1 cellular context compared by ENCODE assay signal in the genomic region with DNA sequence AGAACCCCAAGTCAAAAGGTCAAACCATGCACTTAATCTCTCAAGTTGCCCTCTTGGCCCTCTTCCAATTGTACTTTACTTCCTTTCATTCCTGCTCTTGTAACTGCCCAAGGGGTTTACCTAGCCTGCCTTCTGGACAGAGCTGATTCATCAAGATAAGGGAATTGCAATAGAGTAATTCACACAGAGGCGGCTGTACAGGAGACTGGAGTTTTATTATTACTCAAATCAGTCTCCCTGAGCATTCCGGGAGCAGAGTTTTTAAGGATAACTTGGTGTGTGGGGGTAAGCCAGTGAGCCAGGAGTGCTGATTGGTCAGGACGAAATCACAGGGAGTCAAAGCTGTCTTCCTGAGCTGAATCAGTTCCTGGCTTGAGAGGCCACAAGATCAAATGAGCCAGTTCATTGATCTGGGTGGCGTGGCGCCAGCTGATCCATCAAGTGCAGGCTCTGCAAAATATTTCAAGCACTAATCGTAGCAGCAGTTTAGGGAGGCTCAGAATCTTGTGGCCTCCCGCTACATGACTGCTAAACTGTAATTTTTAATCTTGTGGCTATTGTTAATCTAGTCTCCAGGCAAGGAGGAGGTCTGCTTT.
TF ChIP-seq lines count a peak whose summit lies in the region.

No MANE protein-coding gene starts in this region.

TF ChIP-seq in GM23338, 12 proteins besides CTCF, POLR2A, EP300 and RAD21 (continued from another document):
- TF ChIP-seq, protein P1, sequence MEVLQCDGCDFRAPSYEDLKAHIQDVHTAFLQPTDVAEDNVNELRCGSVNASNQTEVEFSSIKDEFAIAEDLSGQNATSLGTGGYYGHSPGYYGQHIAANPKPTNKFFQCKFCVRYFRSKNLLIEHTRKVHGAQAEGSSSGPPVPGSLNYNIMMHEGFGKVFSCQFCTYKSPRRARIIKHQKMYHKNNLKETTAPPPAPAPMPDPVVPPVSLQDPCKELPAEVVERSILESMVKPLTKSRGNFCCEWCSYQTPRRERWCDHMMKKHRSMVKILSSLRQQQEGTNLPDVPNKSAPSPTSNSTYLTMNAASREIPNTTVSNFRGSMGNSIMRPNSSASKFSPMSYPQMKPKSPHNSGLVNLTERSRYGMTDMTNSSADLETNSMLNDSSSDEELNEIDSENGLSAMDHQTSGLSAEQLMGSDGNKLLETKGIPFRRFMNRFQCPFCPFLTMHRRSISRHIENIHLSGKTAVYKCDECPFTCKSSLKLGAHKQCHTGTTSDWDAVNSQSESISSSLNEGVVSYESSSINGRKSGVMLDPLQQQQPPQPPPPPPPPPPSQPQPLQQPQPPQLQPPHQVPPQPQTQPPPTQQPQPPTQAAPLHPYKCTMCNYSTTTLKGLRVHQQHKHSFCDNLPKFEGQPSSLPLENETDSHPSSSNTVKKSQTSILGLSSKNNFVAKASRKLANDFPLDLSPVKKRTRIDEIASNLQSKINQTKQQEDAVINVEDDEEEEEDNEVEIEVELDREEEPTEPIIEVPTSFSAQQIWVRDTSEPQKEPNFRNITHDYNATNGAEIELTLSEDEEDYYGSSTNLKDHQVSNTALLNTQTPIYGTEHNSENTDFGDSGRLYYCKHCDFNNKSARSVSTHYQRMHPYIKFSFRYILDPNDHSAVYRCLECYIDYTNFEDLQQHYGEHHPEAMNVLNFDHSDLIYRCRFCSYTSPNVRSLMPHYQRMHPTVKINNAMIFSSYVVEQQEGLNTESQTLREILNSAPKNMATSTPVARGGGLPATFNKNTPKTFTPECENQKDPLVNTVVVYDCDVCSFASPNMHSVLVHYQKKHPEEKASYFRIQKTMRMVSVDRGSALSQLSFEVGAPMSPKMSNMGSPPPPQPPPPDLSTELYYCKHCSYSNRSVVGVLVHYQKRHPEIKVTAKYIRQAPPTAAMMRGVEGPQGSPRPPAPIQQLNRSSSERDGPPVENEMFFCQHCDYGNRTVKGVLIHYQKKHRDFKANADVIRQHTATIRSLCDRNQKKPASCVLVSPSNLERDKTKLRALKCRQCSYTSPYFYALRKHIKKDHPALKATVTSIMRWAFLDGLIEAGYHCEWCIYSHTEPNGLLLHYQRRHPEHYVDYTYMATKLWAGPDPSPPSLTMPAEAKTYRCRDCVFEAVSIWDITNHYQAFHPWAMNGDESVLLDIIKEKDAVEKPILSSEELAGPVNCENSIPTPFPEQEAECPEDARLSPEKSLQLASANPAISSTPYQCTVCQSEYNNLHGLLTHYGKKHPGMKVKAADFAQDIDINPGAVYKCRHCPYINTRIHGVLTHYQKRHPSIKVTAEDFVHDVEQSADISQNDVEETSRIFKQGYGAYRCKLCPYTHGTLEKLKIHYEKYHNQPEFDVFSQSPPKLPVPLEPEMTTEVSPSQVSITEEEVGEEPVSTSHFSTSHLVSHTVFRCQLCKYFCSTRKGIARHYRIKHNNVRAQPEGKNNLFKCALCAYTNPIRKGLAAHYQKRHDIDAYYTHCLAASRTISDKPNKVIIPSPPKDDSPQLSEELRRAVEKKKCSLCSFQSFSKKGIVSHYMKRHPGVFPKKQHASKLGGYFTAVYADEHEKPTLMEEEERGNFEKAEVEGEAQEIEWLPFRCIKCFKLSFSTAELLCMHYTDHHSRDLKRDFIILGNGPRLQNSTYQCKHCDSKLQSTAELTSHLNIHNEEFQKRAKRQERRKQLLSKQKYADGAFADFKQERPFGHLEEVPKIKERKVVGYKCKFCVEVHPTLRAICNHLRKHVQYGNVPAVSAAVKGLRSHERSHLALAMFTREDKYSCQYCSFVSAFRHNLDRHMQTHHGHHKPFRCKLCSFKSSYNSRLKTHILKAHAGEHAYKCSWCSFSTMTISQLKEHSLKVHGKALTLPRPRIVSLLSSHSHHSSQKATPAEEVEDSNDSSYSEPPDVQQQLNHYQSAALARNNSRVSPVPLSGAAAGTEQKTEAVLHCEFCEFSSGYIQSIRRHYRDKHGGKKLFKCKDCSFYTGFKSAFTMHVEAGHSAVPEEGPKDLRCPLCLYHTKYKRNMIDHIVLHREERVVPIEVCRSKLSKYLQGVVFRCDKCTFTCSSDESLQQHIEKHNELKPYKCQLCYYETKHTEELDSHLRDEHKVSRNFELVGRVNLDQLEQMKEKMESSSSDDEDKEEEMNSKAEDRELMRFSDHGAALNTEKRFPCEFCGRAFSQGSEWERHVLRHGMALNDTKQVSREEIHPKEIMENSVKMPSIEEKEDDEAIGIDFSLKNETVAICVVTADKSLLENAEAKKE (CRISPR knock-in tag; IDR thresholded peaks at IDR 0.05): no peak
- TF ChIP-seq POLR2AphosphoS5 (IDR thresholded peaks at IDR 0.05; ENCODE audit: low read depth): no peak
- TF ChIP-seq NANOG (IDR thresholded peaks at IDR 0.05; ENCODE audit: borderline replicate concordance): no peak
- TF ChIP-seq, protein P2, sequence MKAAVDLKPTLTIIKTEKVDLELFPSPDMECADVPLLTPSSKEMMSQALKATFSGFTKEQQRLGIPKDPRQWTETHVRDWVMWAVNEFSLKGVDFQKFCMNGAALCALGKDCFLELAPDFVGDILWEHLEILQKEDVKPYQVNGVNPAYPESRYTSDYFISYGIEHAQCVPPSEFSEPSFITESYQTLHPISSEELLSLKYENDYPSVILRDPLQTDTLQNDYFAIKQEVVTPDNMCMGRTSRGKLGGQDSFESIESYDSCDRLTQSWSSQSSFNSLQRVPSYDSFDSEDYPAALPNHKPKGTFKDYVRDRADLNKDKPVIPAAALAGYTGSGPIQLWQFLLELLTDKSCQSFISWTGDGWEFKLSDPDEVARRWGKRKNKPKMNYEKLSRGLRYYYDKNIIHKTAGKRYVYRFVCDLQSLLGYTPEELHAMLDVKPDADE (IDR thresholded peaks at IDR 0.05): no peak
- no peak for TF ChIP-seq CREB1 (CRISPR knock-in tag; IDR thresholded peaks at IDR 0.05; ENCODE audit: low read depth)
- no peak for TF ChIP-seq EZH2phosphoT487 (IDR thresholded peaks at IDR 0.05; ENCODE audit: unreplicated experiment)
- TF ChIP-seq, protein P3, sequence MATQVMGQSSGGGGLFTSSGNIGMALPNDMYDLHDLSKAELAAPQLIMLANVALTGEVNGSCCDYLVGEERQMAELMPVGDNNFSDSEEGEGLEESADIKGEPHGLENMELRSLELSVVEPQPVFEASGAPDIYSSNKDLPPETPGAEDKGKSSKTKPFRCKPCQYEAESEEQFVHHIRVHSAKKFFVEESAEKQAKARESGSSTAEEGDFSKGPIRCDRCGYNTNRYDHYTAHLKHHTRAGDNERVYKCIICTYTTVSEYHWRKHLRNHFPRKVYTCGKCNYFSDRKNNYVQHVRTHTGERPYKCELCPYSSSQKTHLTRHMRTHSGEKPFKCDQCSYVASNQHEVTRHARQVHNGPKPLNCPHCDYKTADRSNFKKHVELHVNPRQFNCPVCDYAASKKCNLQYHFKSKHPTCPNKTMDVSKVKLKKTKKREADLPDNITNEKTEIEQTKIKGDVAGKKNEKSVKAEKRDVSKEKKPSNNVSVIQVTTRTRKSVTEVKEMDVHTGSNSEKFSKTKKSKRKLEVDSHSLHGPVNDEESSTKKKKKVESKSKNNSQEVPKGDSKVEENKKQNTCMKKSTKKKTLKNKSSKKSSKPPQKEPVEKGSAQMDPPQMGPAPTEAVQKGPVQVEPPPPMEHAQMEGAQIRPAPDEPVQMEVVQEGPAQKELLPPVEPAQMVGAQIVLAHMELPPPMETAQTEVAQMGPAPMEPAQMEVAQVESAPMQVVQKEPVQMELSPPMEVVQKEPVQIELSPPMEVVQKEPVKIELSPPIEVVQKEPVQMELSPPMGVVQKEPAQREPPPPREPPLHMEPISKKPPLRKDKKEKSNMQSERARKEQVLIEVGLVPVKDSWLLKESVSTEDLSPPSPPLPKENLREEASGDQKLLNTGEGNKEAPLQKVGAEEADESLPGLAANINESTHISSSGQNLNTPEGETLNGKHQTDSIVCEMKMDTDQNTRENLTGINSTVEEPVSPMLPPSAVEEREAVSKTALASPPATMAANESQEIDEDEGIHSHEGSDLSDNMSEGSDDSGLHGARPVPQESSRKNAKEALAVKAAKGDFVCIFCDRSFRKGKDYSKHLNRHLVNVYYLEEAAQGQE (IDR thresholded peaks at IDR 0.05; ENCODE audit: unreplicated experiment): no peak
- TF ChIP-seq STAT1 (IDR thresholded peaks at IDR 0.05; ENCODE audit: unreplicated experiment): no peak
